ENCODE assay signal across 8 cellular contexts in the genomic region with DNA sequence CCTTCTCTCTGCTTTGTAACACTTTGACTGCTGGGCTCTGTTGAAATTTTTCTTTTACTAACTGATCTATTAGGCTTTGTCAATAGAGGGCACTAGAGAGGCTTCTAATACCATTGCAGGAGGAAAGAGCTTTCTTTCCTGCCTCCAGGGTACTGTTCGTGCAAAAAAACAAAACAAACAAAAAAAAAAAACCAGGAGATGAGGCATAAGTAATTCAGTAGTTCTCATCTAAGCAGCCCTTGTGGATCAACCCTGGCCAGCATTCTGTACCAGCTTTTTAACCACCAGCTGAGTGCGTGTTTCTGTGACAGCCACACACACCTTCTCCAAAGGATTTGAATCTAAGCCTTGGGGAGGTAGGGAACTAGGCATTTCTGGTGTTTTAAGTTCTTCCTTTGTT.
DNase-seq lines count a peak whose midpoint lies in the region; ATAC-seq and TF ChIP-seq lines count a peak whose summit lies in the region.

No MANE protein-coding gene starts in this region.

- TF ChIP-seq RAD21 in IMR-90 (IDR thresholded peaks at IDR 0.05; ENCODE audit: low read length) = peak; percentile 64

- no peak overlapping the region for H3K4me2 ChIP-seq in IMR-90 (ENCODE audit: low read depth, low read length)

- H3K27ac ChIP-seq in IMR-90 (ENCODE audit: insufficient read depth, low read length) = no peak overlapping the region

- POLR2A ChIA-PET in IMR-90 (lab: Charles Lee; ENCODE audit: unreplicated experiment) = interaction anchor here (0.6 kb wide), 1 partner anchor 474 kb away, joined by 3 read pairs; no protein-coding TSS in a partner anchor

- WGBS in IMR-90 (ENCODE audit: extremely low coverage in 2 of 2, insufficient read length in 1 of 2), 2 experiments = no CpG with 5 or more reads among the region's 2 CpGs

- H2BK20ac ChIP-seq in IMR-90 (ENCODE audit: low read depth, low read length) = no peak overlapping the region

- no peak overlapping the region for H4K8ac ChIP-seq in IMR-90 (ENCODE audit: low read depth in 2 of 2, low read length in 2 of 2)

- no TSS peak for BruUV-seq in IMR-90 (replicated peaks; lab: Mats Ljungman, UMichigan)

- H3K4me3 ChIP-seq in AG10803 (ENCODE audit: low read length) = no peak overlapping the region
- no peak overlapping the region for H3K4me3 ChIP-seq in IMR-90 (ENCODE audit: insufficient read depth, low read depth, low read length)
- no peak overlapping the region for H3K4me3 ChIP-seq in fibroblast of villous mesenchyme (ENCODE audit: low read depth, low read length)

- no peak overlapping the region for H2BK120ac ChIP-seq in IMR-90 (ENCODE audit: low read depth, low read length)

- no peak overlapping the region for H4K91ac ChIP-seq in IMR-90 (ENCODE audit: insufficient read depth, low read depth, low read length)

- no peak overlapping the region for H3K56ac ChIP-seq in IMR-90 (ENCODE audit: extremely low read depth, insufficient read depth, low read length)

- CTCF ChIA-PET in IMR-90 (lab: Yijun Ruan, JAX) = interaction anchor here (0.6 to 1.2 kb wide), 8 partner anchors 15 to 1762 kb away, joined by 3 to 4 read pairs (median 3); no protein-coding TSS in a partner anchor

- no peaks in the 10 kb centered on the region for H3K79me1 ChIP-seq in IMR-90 (ENCODE audit: low read depth in 1 of 2, low read length in 2 of 2)

- no peak overlapping the region for H2AFZ ChIP-seq in IMR-90 (replicated peaks; ENCODE audit: low read length, poor library complexity)

- H3K18ac ChIP-seq in IMR-90 (ENCODE audit: low read depth, low read length) = no peak overlapping the region

- H3K23ac ChIP-seq in IMR-90 (ENCODE audit: low read depth, low read length) = no peak overlapping the region

- in situ Hi-C loops in IMR-90 (cut with MboI; ENCODE audit: low sequenced_read_pairs) = loop anchor here (10.0 kb wide), 1 partner anchor 1761 kb away; a partner anchor contains a TSS

- peak; percentile 63 for TF ChIP-seq CTCF in AG10803 (conservative IDR thresholded peaks at IDR 0.05; ENCODE audit: low read length)
- peak; percentile 63 for TF ChIP-seq CTCF in IMR-90 (conservative IDR thresholded peaks at IDR 0.05; ENCODE audit: low read depth, low read length)
- TF ChIP-seq CTCF in fibroblast of villous mesenchyme (IDR thresholded peaks at IDR 0.05; ENCODE audit: insufficient read depth, low read depth, low read length) = peak; percentile 51

- no peak overlapping the region for H2BK5ac ChIP-seq in IMR-90 (ENCODE audit: low read depth, low read length, poor library complexity, severe bottlenecking)

- H4K5ac ChIP-seq in IMR-90 (ENCODE audit: low read depth, low read length) = no peak overlapping the region

- no peak for TF ChIP-seq POLR2A in IMR-90 (IDR thresholded peaks at IDR 0.05; ENCODE audit: low read depth, low read length)

- intact Hi-C loops in IMR-90 (cut with micrococcal nuclease) = loop anchor here (1.0 to 5.0 kb wide), 5 partner anchors 201 to 1759 kb away; no protein-coding TSS in a partner anchor

- H3K4me1 ChIP-seq in IMR-90 (ENCODE audit: control insufficient read depth, insufficient read depth, low read length) = no peaks in the 10 kb centered on the region

- H4K20me1 ChIP-seq in IMR-90 (ENCODE audit: insufficient read depth, low read length) = no peaks in the 10 kb centered on the region

- dilution Hi-C loops in IMR-90 (cut with HindIII; ENCODE audit: low sequenced_read_pairs, unreplicated experiment) = no loop called here

- no peak overlapping the region for H2BK15ac ChIP-seq in IMR-90 (ENCODE audit: low read depth, low read length)

- no peak overlapping the region for H2AK9ac ChIP-seq in IMR-90 (replicated peaks; ENCODE audit: low read depth, low read length, poor library complexity)

- no peak overlapping the region for H3K9ac ChIP-seq in IMR-90 (ENCODE audit: low read depth, low read length)

- H3K27me3 ChIP-seq in IMR-90 (ENCODE audit: control insufficient read depth, insufficient read depth, low read length) = no peaks in the 10 kb centered on the region

- H3K9me3 ChIP-seq in IMR-90 (ENCODE audit: control insufficient read depth, insufficient read depth, low read length) = no peaks in the 10 kb centered on the region

- no peak overlapping the region for H2AK5ac ChIP-seq in IMR-90 (ENCODE audit: low read depth, low read length)

- no peaks in the 10 kb centered on the region for H3K36me3 ChIP-seq in IMR-90 (ENCODE audit: control insufficient read depth, insufficient read depth, low read length)

- H3K9me1 ChIP-seq in IMR-90 (ENCODE audit: insufficient read depth, low read length) = no peaks in the 10 kb centered on the region

- DNase-seq in AG10803 (ENCODE audit: low read depth) = peak; percentile 19
- DNase-seq in IMR-90 = peak; percentile 54
- peak; percentile 9 for DNase-seq in RPMI7951 (ENCODE audit: low read depth)
- DNase-seq in fibroblast of villous mesenchyme (ENCODE audit: low read depth) = peak; percentile 30
- DNase-seq in stromal cell of bone marrow (ENCODE audit: low read depth) = peak; percentile 20
- no peak for DNase-seq in GDM1 (lab: John Stamatoyannopoulos, UW)

- peak; percentile 87 for ATAC-seq in GM18868 (IDR thresholded peaks at IDR 0.05; ENCODE audit: unreplicated experiment)
- ATAC-seq in IMR-90 (ENCODE audit: low read depth) = peak; percentile 80; the same call in 1 of the 2 replicates
- ATAC-seq in GM19023 (IDR thresholded peaks at IDR 0.05; ENCODE audit: unreplicated experiment) = no peak

- H3K4ac ChIP-seq in IMR-90 (ENCODE audit: low read depth, low read length) = no peak overlapping the region

- no peak overlapping the region for H3K14ac ChIP-seq in IMR-90 (replicated peaks; ENCODE audit: low read depth, low read length)

TF ChIP-seq in IMR-90, 13 proteins besides CTCF, POLR2A, EP300 and RAD21:
- TF ChIP-seq CEBPB (IDR thresholded peaks at IDR 0.05; ENCODE audit: low read depth, low read length) (no peak), RFX5 (IDR thresholded peaks at IDR 0.05; ENCODE audit: low read depth, low read length) (no peak), SMC3 (IDR thresholded peaks at IDR 0.05; ENCODE audit: low read depth, low read length) (peak; percentile 49), BHLHE40 (IDR thresholded peaks at IDR 0.05; ENCODE audit: low read depth, low read length) (no peak), FOS (IDR thresholded peaks at IDR 0.05; ENCODE audit: low read depth, low read length) (no peak)
- TF ChIP-seq, protein P1, sequence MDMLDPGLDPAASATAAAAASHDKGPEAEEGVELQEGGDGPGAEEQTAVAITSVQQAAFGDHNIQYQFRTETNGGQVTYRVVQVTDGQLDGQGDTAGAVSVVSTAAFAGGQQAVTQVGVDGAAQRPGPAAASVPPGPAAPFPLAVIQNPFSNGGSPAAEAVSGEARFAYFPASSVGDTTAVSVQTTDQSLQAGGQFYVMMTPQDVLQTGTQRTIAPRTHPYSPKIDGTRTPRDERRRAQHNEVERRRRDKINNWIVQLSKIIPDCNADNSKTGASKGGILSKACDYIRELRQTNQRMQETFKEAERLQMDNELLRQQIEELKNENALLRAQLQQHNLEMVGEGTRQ (IDR thresholded peaks at IDR 0.05; ENCODE audit: low read depth, low read length) = no peak
